Comparison of ENCODE assay signal across 6 cellular contexts in the genomic region with DNA sequence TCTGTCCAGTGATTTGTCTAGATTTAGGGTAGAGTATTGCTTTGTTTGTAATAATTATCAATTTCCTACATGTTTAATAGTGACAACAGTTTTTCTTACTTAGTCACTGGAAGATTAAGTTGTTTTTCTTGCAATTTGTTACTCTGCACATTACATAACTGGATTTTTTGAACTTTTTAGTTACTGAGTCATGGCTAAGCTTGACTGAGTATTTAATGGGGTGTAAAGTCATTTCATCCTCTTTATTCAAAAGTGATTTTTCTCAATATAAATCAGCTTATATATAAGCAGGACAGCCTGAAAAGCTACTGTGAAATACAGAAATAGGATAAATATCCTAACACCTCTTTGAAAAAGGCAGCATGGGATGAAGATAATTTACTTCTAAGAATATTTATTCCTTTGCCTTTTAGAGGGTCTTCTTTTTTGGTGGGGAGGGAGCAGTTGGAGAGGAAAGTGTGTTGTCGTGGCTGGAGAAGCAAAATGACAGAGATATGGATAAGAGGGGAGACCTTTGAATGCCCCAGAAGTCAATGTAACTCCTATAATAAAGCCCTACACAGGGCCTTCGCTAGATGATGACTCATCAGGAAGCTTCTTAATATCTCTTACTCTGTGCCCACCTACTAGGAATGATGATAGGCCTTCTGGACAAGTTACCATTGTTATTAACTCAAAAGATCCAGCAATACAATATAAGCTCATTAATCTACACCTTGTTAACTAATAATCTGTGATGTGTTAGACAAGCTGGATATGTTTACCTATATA. TPM values are rescaled to one million over a fixed set of nuclear protein-coding genes. Genes with fewer than 3 reads are reported as not detected.
"Had no signal": no experiment of that assay in that cellular context is flagged by ENCODE, and none has a peak within 500 bp of the region (broad histone marks: within the 10 kb centered on the region; RNA-seq: fewer than 3 reads in every experiment).

No MANE protein-coding gene starts in this region.

RNA-seq across cellular contexts. Expression of gene TBX20, which starts 55.3 kb away (rescaled TPM):
- total RNA-seq: chondrocyte, dorsolateral prefrontal cortex, mammary epithelial cell, natural killer cell, progenitor cell of endocrine pancreas, transverse colon had no signal
- polyA plus RNA-seq: mammary epithelial cell had no signal
